ENCODE assay signal across 7 cellular contexts in the genomic region with DNA sequence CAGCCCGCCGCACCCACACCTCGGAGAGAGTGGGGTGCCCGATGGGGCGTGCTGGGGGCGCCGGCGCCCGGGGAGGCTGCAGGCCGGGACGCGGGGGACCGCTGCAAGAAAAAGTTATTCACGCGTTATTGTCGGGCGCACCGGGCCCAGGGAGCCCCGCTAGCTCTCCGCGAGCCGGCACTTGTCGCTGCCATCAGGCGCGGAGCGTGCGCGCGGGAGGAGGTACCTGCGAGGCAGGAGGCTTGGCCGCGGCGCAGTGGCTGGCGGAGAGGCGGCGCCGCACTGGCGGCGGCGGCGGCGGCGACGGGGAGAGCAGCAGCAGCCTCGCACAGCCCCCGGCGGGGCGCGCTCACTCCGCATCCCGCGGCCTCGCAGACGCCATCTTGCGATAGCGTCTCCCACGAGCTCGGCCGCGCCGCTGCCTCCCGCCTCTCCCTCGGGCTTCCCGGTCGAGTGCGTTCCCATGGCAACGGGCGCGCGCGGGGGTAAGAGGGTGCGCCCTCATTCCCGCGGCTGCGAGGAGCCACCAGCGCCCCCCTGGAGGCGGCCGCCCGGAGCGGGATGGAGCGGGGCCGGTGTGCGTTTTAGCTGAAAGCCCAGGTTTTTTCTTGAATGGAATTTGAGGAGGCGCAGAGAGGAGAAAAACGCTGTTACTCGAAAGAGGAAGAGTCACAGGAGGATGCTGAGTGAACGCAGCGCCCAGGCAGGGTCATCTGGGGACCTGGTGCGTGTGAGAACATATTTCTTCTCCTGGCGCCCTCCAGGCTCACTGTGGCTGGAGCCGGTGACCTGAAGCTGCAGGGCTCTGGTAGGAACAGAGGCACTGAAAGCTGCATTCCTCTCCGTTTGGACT. TPM values are rescaled to one million over a fixed set of nuclear protein-coding genes. Genes with fewer than 3 reads are reported as not detected.
DNase-seq lines count a peak whose midpoint lies in the region; ATAC-seq and FAIRE-seq lines count a peak whose summit lies in the region.

A gene with protein sequence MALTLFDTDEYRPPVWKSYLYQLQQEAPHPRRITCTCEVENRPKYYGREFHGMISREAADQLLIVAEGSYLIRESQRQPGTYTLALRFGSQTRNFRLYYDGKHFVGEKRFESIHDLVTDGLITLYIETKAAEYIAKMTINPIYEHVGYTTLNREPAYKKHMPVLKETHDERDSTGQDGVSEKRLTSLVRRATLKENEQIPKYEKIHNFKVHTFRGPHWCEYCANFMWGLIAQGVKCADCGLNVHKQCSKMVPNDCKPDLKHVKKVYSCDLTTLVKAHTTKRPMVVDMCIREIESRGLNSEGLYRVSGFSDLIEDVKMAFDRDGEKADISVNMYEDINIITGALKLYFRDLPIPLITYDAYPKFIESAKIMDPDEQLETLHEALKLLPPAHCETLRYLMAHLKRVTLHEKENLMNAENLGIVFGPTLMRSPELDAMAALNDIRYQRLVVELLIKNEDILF (minus strand): TSS at position 402 of the 853 bp plus-strand sequence. CDS start 469 bp downstream, outside the sequence.

- CTCF ChIA-PET in activated CD4-positive, alpha-beta memory T cell treated with anti-CD3 and anti-CD28 coated beads, Interleukin-2, amount 10 ng/mL, durations not matched to agents 7 days and 5 days (lab: Charles Lee) = interaction anchor here (0.6 to 1.6 kb wide), 8 partner anchors 16 to 595 kb away, joined by 3 to 7 read pairs (median 3); no protein-coding TSS in a partner anchor

- no peaks in the 10 kb centered on the region for H3K9me3 Mint-ChIP-seq in activated CD4-positive, alpha-beta memory T cell treated with anti-CD3 and anti-CD28 coated beads, Interleukin-2, amount 10 ng/mL, durations not matched to agents 7 days and 5 days

- peak; percentile 78 for ATAC-seq in HG02970 (IDR thresholded peaks at IDR 0.05; ENCODE audit: low FRiP score, unreplicated experiment)

- peak within 1 kb of the TSS; percentile 77 for H3K4me3 Mint-ChIP-seq in activated CD4-positive, alpha-beta memory T cell treated with anti-CD3 and anti-CD28 coated beads, Interleukin-2, amount 10 ng/mL, durations not matched to agents 7 days and 5 days

- no peak for FAIRE-seq in GM18507 (lab: Jason Lieb, UNC)

- peaks cover 57% of the 10 kb centered on the region for H3K27me3 Mint-ChIP-seq in activated CD4-positive, alpha-beta memory T cell treated with anti-CD3 and anti-CD28 coated beads, Interleukin-2, amount 10 ng/mL, durations not matched to agents 7 days and 5 days

- peaks cover 8% of the 10 kb centered on the region for H3K4me1 Mint-ChIP-seq in activated CD4-positive, alpha-beta memory T cell treated with anti-CD3 and anti-CD28 coated beads, Interleukin-2, amount 10 ng/mL, durations not matched to agents 7 days and 5 days

- no peaks in the 10 kb centered on the region for H3K36me3 Mint-ChIP-seq in activated CD4-positive, alpha-beta memory T cell treated with anti-CD3 and anti-CD28 coated beads, Interleukin-2, amount 10 ng/mL, durations not matched to agents 7 days and 5 days (ENCODE audit: low read depth)

- POLR2A ChIA-PET in activated CD4-positive, alpha-beta memory T cell treated with anti-CD3 and anti-CD28 coated beads, Interleukin-2, amount 10 ng/mL, durations not matched to agents 7 days and 5 days (lab: Charles Lee) = no interaction called here

- H3K27ac Mint-ChIP-seq in activated CD4-positive, alpha-beta memory T cell treated with anti-CD3 and anti-CD28 coated beads, Interleukin-2, amount 10 ng/mL, durations not matched to agents 7 days and 5 days = no peak within 1 kb of the TSS

- DNase-seq in GM18507 (ENCODE audit: extremely low spot score, insufficient read length, low read depth) = peak; percentile 20
- peak; percentile 89 for DNase-seq in NCI-H2227 treated with DMSO at 0.1 percent for 48 hours (lab: John Stamatoyannopoulos, UW)
- peak; percentile 68 for DNase-seq in activated CD4-positive, alpha-beta memory T cell treated with anti-CD3 and anti-CD28 coated beads, Interleukin-2, amount 10 ng/mL, durations not matched to agents 7 days and 5 days
- DNase-seq in effector CD8-positive, alpha-beta T cell (lab: John Stamatoyannopoulos, UW) = peak; percentile 51
- DNase-seq in medulla oblongata (ENCODE audit: extremely low spot score) = peak; percentile 87
- DNase-seq in stimulated activated CD4-positive, alpha-beta T cell treated with anti-CD3 and anti-CD28 coated beads, TNF-alpha, amount 100 ng/mL, for 4 hours (ENCODE audit: low read depth in 3 of 3) = peak; percentile 37 to 43 (median 38)

RNA-seq across cellular contexts. Expression of the gene that starts here (rescaled TPM):
- 1 to 10 TPM in 1 of 2 experiments, under 1 TPM in 1; 0.68 to 1.5 TPM for total RNA-seq in activated CD4-positive, alpha-beta memory T cell treated with anti-CD3 and anti-CD28 coated beads, Interleukin-2, amount 10 ng/mL, durations not matched to agents 7 days and 5 days

Comparison
In these comparisons a context has a peak if more than half of its experiments do, and no peak if none do; other contexts are left out.
1. Peak in every context shown above with its lines: DNase-seq and ATAC-seq.
2. DNase-seq: peak in every context shown above with its lines; median percentile 89 in NCI-H2227 treated with DMSO at 0.1 percent for 48 hours; 87 in medulla oblongata; 68 in activated CD4-positive, alpha-beta memory T cell treated with anti-CD3 and anti-CD28 coated beads, Interleukin-2, amount 10 ng/mL, durations not matched to agents 7 days and 5 days; 51 in effector CD8-positive, alpha-beta T cell; 38 in stimulated activated CD4-positive, alpha-beta T cell treated with anti-CD3 and anti-CD28 coated beads, TNF-alpha, amount 100 ng/mL, for 4 hours; 20 in GM18507.